Comparison of ENCODE assay signal across 1 cellular context in the genomic region with DNA sequence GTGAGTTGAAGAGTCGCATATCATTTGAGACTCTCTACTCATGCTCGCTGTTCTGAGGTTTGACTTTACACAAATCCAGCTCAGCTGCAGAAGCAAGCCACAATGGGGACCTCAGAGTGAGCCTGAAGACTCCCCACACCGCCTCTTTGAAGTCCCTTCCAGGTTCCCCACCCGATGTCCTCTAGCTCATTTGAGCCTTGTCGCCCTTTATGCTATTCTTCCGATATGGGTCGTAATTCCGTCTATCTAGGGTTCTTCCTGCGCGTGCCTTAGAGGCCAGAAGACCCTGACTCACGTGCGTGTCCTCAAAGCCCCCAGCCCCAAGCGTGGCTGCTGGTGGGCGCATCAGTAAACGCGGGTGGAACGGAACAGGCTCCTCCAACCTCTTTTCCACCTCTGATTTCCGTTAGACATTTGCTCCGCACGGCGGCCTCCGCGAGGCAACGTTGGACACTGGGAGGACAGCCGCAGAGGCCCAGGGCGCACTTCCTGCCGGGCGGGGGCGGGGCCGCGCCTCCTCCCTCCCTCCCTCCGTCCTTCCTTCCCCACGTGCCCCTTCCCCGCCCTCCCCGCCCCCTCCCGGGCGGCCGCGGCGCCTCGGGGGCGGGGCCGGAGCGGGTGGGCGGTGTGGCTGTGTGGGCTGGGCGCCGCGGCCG.
TF ChIP-seq lines count a peak whose summit lies in the region.

A gene with protein sequence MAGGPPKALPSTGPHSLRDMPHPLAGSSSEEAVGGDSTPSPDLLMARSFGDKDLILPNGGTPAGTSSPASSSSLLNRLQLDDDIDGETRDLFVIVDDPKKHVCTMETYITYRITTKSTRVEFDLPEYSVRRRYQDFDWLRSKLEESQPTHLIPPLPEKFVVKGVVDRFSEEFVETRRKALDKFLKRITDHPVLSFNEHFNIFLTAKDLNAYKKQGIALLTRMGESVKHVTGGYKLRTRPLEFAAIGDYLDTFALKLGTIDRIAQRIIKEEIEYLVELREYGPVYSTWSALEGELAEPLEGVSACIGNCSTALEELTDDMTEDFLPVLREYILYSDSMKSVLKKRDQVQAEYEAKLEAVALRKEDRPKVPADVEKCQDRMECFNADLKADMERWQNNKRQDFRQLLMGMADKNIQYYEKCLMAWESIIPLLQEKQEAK (plus strand): TSS at position 650 of the 656 bp plus-strand sequence. CDS start 242 bp downstream, outside the sequence.

TF ChIP-seq in GM23338, 12 proteins besides CTCF, POLR2A, EP300 and RAD21:
- TF ChIP-seq ZNF331 (CRISPR knock-in tag; IDR thresholded peaks at IDR 0.05; ENCODE audit: low read depth) (no peak), ZNF114 (CRISPR knock-in tag; IDR thresholded peaks at IDR 0.05) (no peak), EZH2 (IDR thresholded peaks at IDR 0.05; ENCODE audit: low read depth, unreplicated experiment) (no peak), POLR2AphosphoS5 (IDR thresholded peaks at IDR 0.05; ENCODE audit: low read depth) (peak; percentile 91)
